16 cellular contexts compared by ENCODE assay signal in genomic region chr7:134276951-134277350, GRCh38. TPM values are rescaled to one million over a fixed set of nuclear protein-coding genes. Genes with fewer than 3 reads are reported as not detected.
DNase-seq lines count a peak whose midpoint lies in the region; ATAC-seq lines count a peak whose summit lies in the region.
"Had no signal": no experiment of that assay in that cellular context is flagged by ENCODE, and none has a peak within 500 bp of the region (broad histone marks: within the 10 kb centered on the region; RNA-seq: fewer than 3 reads in every experiment).

No MANE protein-coding gene starts in this region.

- H3K4me2 ChIP-seq in neuronal stem cell (ENCODE audit: insufficient read depth, low read length, poor library complexity, severe bottlenecking) = no peak overlapping the region

- H3K18ac ChIP-seq in neuronal stem cell (ENCODE audit: low read length) = no peak overlapping the region

- no peak overlapping the region for H3K27ac ChIP-seq in neuronal stem cell (replicated peaks; ENCODE audit: low read length)
- H3K27ac ChIP-seq: GM23248 had no signal

- H3K4ac ChIP-seq in neuronal stem cell (ENCODE audit: low read length) = no peak overlapping the region

- no peaks in the 10 kb centered on the region for H3K4me1 ChIP-seq in neuronal stem cell (ENCODE audit: control insufficient read depth in 2 of 2, insufficient read depth in 1 of 2, low read depth in 1 of 2, low read length in 2 of 2)
- H3K4me1 ChIP-seq: Caco-2 had no signal

- ATAC-seq in HG03135 (IDR thresholded peaks at IDR 0.05; ENCODE audit: unreplicated experiment) = no peak
- ATAC-seq: HepG2 had no signal

- H3K14ac ChIP-seq in neuronal stem cell (ENCODE audit: low read length) = no peak overlapping the region

- peak; percentile 22 for DNase-seq in NCI-H2227 (lab: John Stamatoyannopoulos, UW; ENCODE audit: unreplicated experiment)
- DNase-seq in NCI-H2227 treated with DMSO at 0.1 percent for 48 hours (lab: John Stamatoyannopoulos, UW) = no peak
- peak; percentile 33 for DNase-seq in NCI-H1092 treated with DMSO at 0.1 percent for 48 hours (lab: John Stamatoyannopoulos, UW)
- peak; percentile 91 for DNase-seq in cerebellar cortex (ENCODE audit: low spot score)
- DNase-seq in neuronal stem cell (ENCODE audit: low spot score) = no peak
- DNase-seq in NCI-H2196 (lab: John Stamatoyannopoulos, UW; ENCODE audit: unreplicated experiment) = no peak
- no peak for DNase-seq in stimulated activated CD4-positive, alpha-beta T cell treated with anti-CD3 and anti-CD28 coated beads, Interleukin-2, amount 100 ng/mL, for 48 hours
- DNase-seq: Caco-2, GM23248, NCI-H1417, NCI-H2081, NCI-H510A, SIG-M5, SW 1271 had no signal

- WGBS in neuronal stem cell (ENCODE audit: extremely low coverage in 2 of 2, insufficient read length in 2 of 2, insufficient replicate concordance in 1 of 2), 2 donors = no CpG with 5 or more reads among the region's 5 CpGs

- H2BK12ac ChIP-seq in neuronal stem cell (ENCODE audit: low read length) = no peak overlapping the region

- no peak overlapping the region for H2BK120ac ChIP-seq in neuronal stem cell (ENCODE audit: low read depth, low read length)

- H3K9me3 ChIP-seq in neuronal stem cell (replicated peaks in 1 of 2; ENCODE audit: control insufficient read depth in 2 of 2, insufficient read depth in 1 of 2, low read depth in 1 of 2, low read length in 2 of 2) = no peaks in the 10 kb centered on the region
- H3K9me3 ChIP-seq: Caco-2 had no signal

- H2AK5ac ChIP-seq in neuronal stem cell (ENCODE audit: low read depth, low read length) = no peak overlapping the region

- no peak overlapping the region for H4K91ac ChIP-seq in neuronal stem cell (ENCODE audit: low read depth, low read length, poor library complexity)

- H2AFZ ChIP-seq in neuronal stem cell (ENCODE audit: low read length) = peak overlapping the region; percentile 41
- H2AFZ ChIP-seq: GM23248 had no signal

- H3K9ac ChIP-seq in neuronal stem cell (ENCODE audit: low read depth, low read length, poor library complexity) = no peak overlapping the region
- H3K9ac ChIP-seq: GM23248 had no signal

- no peak overlapping the region for H3K4me3 ChIP-seq in neuronal stem cell (ENCODE audit: low read length in 2 of 2)
- H3K4me3 ChIP-seq: GM23248 had no signal

- no peak overlapping the region for H3K23ac ChIP-seq in neuronal stem cell (ENCODE audit: low read depth, low read length, poor library complexity)

- H4K8ac ChIP-seq in neuronal stem cell (ENCODE audit: low read depth, low read length) = no peak overlapping the region

- no peaks in the 10 kb centered on the region for H3K36me3 ChIP-seq in neuronal stem cell (replicated peaks in 1 of 2; ENCODE audit: control insufficient read depth in 2 of 2, insufficient read depth in 2 of 2, low read length in 2 of 2)

- no peak overlapping the region for H2BK15ac ChIP-seq in neuronal stem cell (ENCODE audit: low read length)

- no peaks in the 10 kb centered on the region for H3K27me3 ChIP-seq in neuronal stem cell (ENCODE audit: control insufficient read depth in 3 of 3, insufficient read depth in 3 of 3, low read depth in 1 of 3, low read length in 3 of 3)

- H3K79me1 ChIP-seq in neuronal stem cell (ENCODE audit: low read depth, low read length) = no peaks in the 10 kb centered on the region

- H2BK5ac ChIP-seq in neuronal stem cell (ENCODE audit: low read length) = no peak overlapping the region

RNA-seq across cellular contexts. Expression of gene SLC35B4, which starts 39.8 kb away (rescaled TPM):
- polyA plus RNA-seq in neuronal stem cell (2013, experiment 1 of 2) = 25.1 TPM
- 25.6 TPM for polyA plus RNA-seq in neuronal stem cell (2013, experiment 2 of 2)

Comparison
In these comparisons a context has a peak if more than half of its experiments do, and no peak if none do; other contexts are left out.
1. DNase-seq: peak in NCI-H2227 (single experiment), NCI-H1092 treated with DMSO at 0.1 percent for 48 hours (single experiment) and cerebellar cortex (single experiment); none in NCI-H2227 treated with DMSO at 0.1 percent for 48 hours (single experiment), neuronal stem cell (single experiment), NCI-H2196 (single experiment) and stimulated activated CD4-positive, alpha-beta T cell treated with anti-CD3 and anti-CD28 coated beads, Interleukin-2, amount 100 ng/mL, for 48 hours (0 of 2).